ENCODE assay signal across 18 cellular contexts in genomic region chr5:126101901-126102300, GRCh38.
DNase-seq lines count a peak whose midpoint lies in the region; ATAC-seq and TF ChIP-seq lines count a peak whose summit lies in the region.
"Had no signal": no experiment of that assay in that cellular context is flagged by ENCODE, and none has a peak within 500 bp of the region (broad histone marks: within the 10 kb centered on the region; RNA-seq: fewer than 3 reads in every experiment).

No MANE protein-coding gene starts in this region.

- TF ChIP-seq CTCF in Calu3 (IDR thresholded peaks at IDR 0.05; ENCODE audit: unreplicated experiment) (no peak), nephron progenitor cell (IDR thresholded peaks at IDR 0.05) (no peak)

- peaks cover 47% of the 10 kb centered on the region for H3K4me1 Mint-ChIP-seq in Calu3 (ENCODE audit: low read depth, unreplicated experiment)
- peaks cover 16% of the 10 kb centered on the region for H3K4me1 Mint-ChIP-seq in nephron progenitor cell
- H3K4me1 Mint-ChIP-seq: B cell had no signal

- BruUV-seq in Calu3 (replicated peaks; lab: Mats Ljungman, UMichigan), result no TSS peak

- H3K27me3 Mint-ChIP-seq in Calu3 (ENCODE audit: unreplicated experiment) (no peaks in the 10 kb centered on the region), nephron progenitor cell (ENCODE audit: low read depth, poor library complexity) (peaks cover 6% of the 10 kb centered on the region)
- H3K27me3 Mint-ChIP-seq: CD4-positive, alpha-beta T cell had no signal

- H3K4me3 Mint-ChIP-seq in Calu3 (ENCODE audit: low read depth, unreplicated experiment), result no peak overlapping the region
- no peak overlapping the region for H3K4me3 Mint-ChIP-seq in nephron progenitor cell
- H3K4me3 Mint-ChIP-seq: B cell; CD4-positive, alpha-beta T cell; CD8-positive, alpha-beta T cell had no signal

- peak; percentile 14 for DNase-seq in Calu3
- DNase-seq in cerebellar cortex (ENCODE audit: low spot score), result peak; percentile 61
- DNase-seq in nephron progenitor cell, result no peak
- no peak for DNase-seq in pons (ENCODE audit: low spot score)
- DNase-seq in putamen (ENCODE audit: low spot score), result no peak
- DNase-seq: AML-193; Caco-2; CD4-positive, alpha-beta T cell; CD8-positive, alpha-beta T cell; DMS 273 treated with DMSO at 0.1 percent for 48 hours; DMS153; DMS79; DND-41; EL; GF-D8 had no signal

- peak overlapping the region; percentile 24 for H3K27ac Mint-ChIP-seq in Calu3 (ENCODE audit: unreplicated experiment)
- H3K27ac Mint-ChIP-seq in nephron progenitor cell, result peak overlapping the region; percentile 31
- H3K27ac Mint-ChIP-seq: B cell; CD4-positive, alpha-beta T cell; CD8-positive, alpha-beta T cell had no signal

- no peaks in the 10 kb centered on the region for H3K36me3 Mint-ChIP-seq in Calu3 (ENCODE audit: insufficient read depth, unreplicated experiment)
- H3K36me3 Mint-ChIP-seq in nephron progenitor cell (ENCODE audit: low read depth), result peaks cover 6% of the 10 kb centered on the region
- H3K36me3 Mint-ChIP-seq: CD8-positive, alpha-beta T cell had no signal

- H3K9me3 Mint-ChIP-seq in Calu3 (ENCODE audit: low read depth, unreplicated experiment) (peaks cover 3% of the 10 kb centered on the region), nephron progenitor cell (peaks cover 13% of the 10 kb centered on the region)
- H3K9me3 Mint-ChIP-seq: CD4-positive, alpha-beta T cell had no signal

- CTCF ChIA-PET in Calu3 (lab: Charles Lee), result interaction anchor here (1.7 kb wide), 1 partner anchor 23 kb away, joined by 6 read pairs; no protein-coding TSS in a partner anchor

- ATAC-seq in HG02759 (IDR thresholded peaks at IDR 0.05; ENCODE audit: unreplicated experiment), result no peak
- ATAC-seq: A549; CD8-positive, alpha-beta T cell had no signal

- intact Hi-C loops in Calu3 (cut with micrococcal nuclease; ENCODE audit: unreplicated experiment), result no loop called here

Comparison
In these comparisons a context has a peak if more than half of its experiments do, and no peak if none do; other contexts are left out.
1. DNase-seq: peak in Calu3 (single experiment) and cerebellar cortex (single experiment); none in nephron progenitor cell (single experiment), pons (single experiment) and putamen (single experiment).